In genomic region chr21:25191141-25191540, GRCh38 we compare ENCODE assay signal across 16 cellular contexts.
DNase-seq lines count a peak whose midpoint lies in the region; ATAC-seq and TF ChIP-seq lines count a peak whose summit lies in the region.
"Had no signal": no experiment of that assay in that cellular context is flagged by ENCODE, and none has a peak within 500 bp of the region (broad histone marks: within the 10 kb centered on the region; RNA-seq: fewer than 3 reads in every experiment).

No MANE protein-coding gene starts in this region.

- H3K36me3 ChIP-seq in A673 (ENCODE audit: insufficient read depth, low read length, poor library complexity, severe bottlenecking) = no peaks in the 10 kb centered on the region
- H3K36me3 ChIP-seq: gastrocnemius medialis had no signal

- BruUV-seq in A673 (replicated peaks; lab: Mats Ljungman, UMichigan) = no TSS peak

- POLR2A ChIA-PET in A673 (lab: Charles Lee; ENCODE audit: low non-redundant PET) = no interaction called here

- H3K27me3 ChIP-seq in A673 (replicated peaks; ENCODE audit: insufficient read depth, low read depth, low read length, poor library complexity) = no peaks in the 10 kb centered on the region
- H3K27me3 ChIP-seq: gastrocnemius medialis had no signal

- intact Hi-C loops in A673 (cut with micrococcal nuclease; ENCODE audit: unreplicated experiment) = no loop called here

- no peaks in the 10 kb centered on the region for H3K9me3 ChIP-seq in A673 (ENCODE audit: low read depth, low read length, poor library complexity, severe bottlenecking)
- H3K9me3 ChIP-seq: gastrocnemius medialis, psoas muscle, SK-N-SH had no signal

- CTCF ChIA-PET in A673 (lab: Charles Lee) = no interaction called here

- ATAC-seq in GM18499 (IDR thresholded peaks at IDR 0.05; ENCODE audit: insufficient read depth, unreplicated experiment) (peak; percentile 54), GM19467 (IDR thresholded peaks at IDR 0.05; ENCODE audit: unreplicated experiment) (peak; percentile 38), HG02885 (IDR thresholded peaks at IDR 0.05; ENCODE audit: poor library complexity, unreplicated experiment) (peak; percentile 66), HG03571 (IDR thresholded peaks at IDR 0.05; ENCODE audit: unreplicated experiment) (peak; percentile 52)
- ATAC-seq: gastrocnemius medialis; psoas muscle; stimulated activated naive CD8-positive, alpha-beta T cell treated with anti-CD3 and anti-CD28 coated beads, Interleukin-15, amount 100 ng/mL, for 72 hours had no signal

- DNase-seq in NCI-H187 treated with DMSO at 0.1 percent for 48 hours (lab: John Stamatoyannopoulos, UW) (no peak), MV-4-11 (lab: John Stamatoyannopoulos, UW) (no peak), A673 (ENCODE audit: low spot score) (no peak), SKM-1 (lab: John Stamatoyannopoulos, UW; ENCODE audit: unreplicated experiment) (no peak)
- DNase-seq: AML-193; gastrocnemius medialis; islet precursor cell; NCI-H2107; psoas muscle; SK-N-SH; stimulated activated CD4-positive, alpha-beta T cell treated with anti-CD3 and anti-CD28 coated beads, Interleukin-4, amount 100 ng/mL, for 1 hour; stimulated activated naive CD8-positive, alpha-beta T cell treated with anti-CD3 and anti-CD28 coated beads, Interleukin-15, amount 100 ng/mL, for 72 hours had no signal

- TF ChIP-seq CTCF in A673 (conservative IDR thresholded peaks at IDR 0.05; ENCODE audit: low read depth, low read length) = no peak

- H3K27ac ChIP-seq in A673 (ENCODE audit: low read depth, low read length, poor library complexity, severe bottlenecking) = no peak overlapping the region
- H3K27ac ChIP-seq: gastrocnemius medialis, psoas muscle had no signal

- no peaks in the 10 kb centered on the region for H3K4me1 ChIP-seq in A673 (ENCODE audit: insufficient read depth, low read length, poor library complexity, severe bottlenecking)
- H3K4me1 ChIP-seq: gastrocnemius medialis, psoas muscle had no signal

- no peak overlapping the region for H3K4me3 ChIP-seq in A673 (ENCODE audit: low read depth, low read length, poor library complexity, severe bottlenecking)
- H3K4me3 ChIP-seq: gastrocnemius medialis, psoas muscle had no signal
